11 cellular contexts compared by ENCODE assay signal in genomic region chr1:246837418-246838117, GRCh38.
DNase-seq lines count a peak whose midpoint lies in the region; ATAC-seq and TF ChIP-seq lines count a peak whose summit lies in the region.
"Had no signal": no experiment of that assay in that cellular context is flagged by ENCODE, and none has a peak within 500 bp of the region (broad histone marks: within the 10 kb centered on the region; RNA-seq: fewer than 3 reads in every experiment).

No MANE protein-coding gene starts in this region.

- DNase-seq in MV-4-11 (lab: John Stamatoyannopoulos, UW) (peak; percentile 9), esophagus squamous epithelium (lab: John Stamatoyannopoulos, UW) (no peak), HuH-7 (ENCODE audit: low spot score) (no peak)
- DNase-seq in stimulated activated CD4-positive, alpha-beta T cell treated with anti-CD3 and anti-CD28 coated beads, Interleukin-1b, Interleukin-23, amount 100 ng/mL, for 48 hours = no peak
- DNase-seq: central memory CD4-positive, alpha-beta T cell; NCI-H146 had no signal

- peak; percentile 68 for ATAC-seq in GM18498 (IDR thresholded peaks at IDR 0.05; ENCODE audit: unreplicated experiment)
- ATAC-seq in GM21360 (IDR thresholded peaks at IDR 0.05; ENCODE audit: unreplicated experiment) = peak; percentile 53
- peak; percentile 22 for ATAC-seq in esophagus mucosa
- no peak for ATAC-seq in HG03196 (IDR thresholded peaks at IDR 0.05; ENCODE audit: unreplicated experiment)

- H3K4me1 ChIP-seq in esophagus squamous epithelium = no peaks in the 10 kb centered on the region
- H3K4me1 ChIP-seq: HAP-1 had no signal

- H3K27ac ChIP-seq in esophagus squamous epithelium = no peak overlapping the region

- peaks cover 0 to 33% (median 14%) of the 10 kb centered on the region in 3 donors for H3K36me3 ChIP-seq in esophagus squamous epithelium

- H3K27me3 ChIP-seq in esophagus squamous epithelium = no peaks in the 10 kb centered on the region

- H3K4me3 ChIP-seq in esophagus squamous epithelium = no peak overlapping the region
- H3K4me3 ChIP-seq: HAP-1 had no signal

- TF ChIP-seq POLR2A in esophagus squamous epithelium (IDR thresholded peaks at IDR 0.05) = no peak

- TF ChIP-seq CTCF in esophagus squamous epithelium (IDR thresholded peaks at IDR 0.05) = no peak

- intact Hi-C loops in esophagus squamous epithelium (cut with DNase I) = no loop called here

- no peaks in the 10 kb centered on the region for H3K9me3 ChIP-seq in esophagus squamous epithelium
- H3K9me3 ChIP-seq: HAP-1 had no signal

- WGBS in esophagus squamous epithelium, 2 donors = 84 to 91% methylated on average over 7 to 9 of the region's 9 CpGs
